ENCODE assay signal across 17 cellular contexts in the genomic region with DNA sequence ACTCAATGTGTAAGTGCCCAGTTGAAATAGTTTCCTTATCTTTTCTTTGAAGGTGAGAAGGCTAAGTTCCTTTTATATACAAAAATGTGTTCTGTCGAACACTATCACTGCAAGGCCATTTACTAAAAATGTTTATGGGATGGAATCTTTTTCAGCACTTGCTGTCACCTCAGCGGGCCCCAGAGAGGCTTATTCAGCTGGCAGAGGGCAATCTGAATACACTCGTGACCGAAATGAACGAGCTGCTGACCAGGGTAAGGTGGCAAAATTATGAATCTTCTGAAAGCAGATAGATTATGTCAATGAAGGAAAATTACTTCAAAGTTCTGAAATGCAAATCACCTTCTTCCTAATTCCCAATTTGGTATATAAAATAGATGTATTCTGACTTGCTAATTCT.
DNase-seq lines count a peak whose midpoint lies in the region; ATAC-seq and TF ChIP-seq lines count a peak whose summit lies in the region.
"Had no signal": no experiment of that assay in that cellular context is flagged by ENCODE, and none has a peak within 500 bp of the region (broad histone marks: within the 10 kb centered on the region; RNA-seq: fewer than 3 reads in every experiment).

No MANE protein-coding gene starts in this region.

- no peak overlapping the region for H3K14ac ChIP-seq in mesenchymal stem cell (ENCODE audit: low read length in 2 of 2)

- H2BK5ac ChIP-seq in mesenchymal stem cell (ENCODE audit: low read depth, low read length, poor library complexity, severe bottlenecking) = no peak overlapping the region

- no TSS peak for BruUV-seq in OCI-LY7 (replicated peaks; lab: Mats Ljungman, UMichigan)

- H3K79me1 ChIP-seq in mesenchymal stem cell (replicated peaks; ENCODE audit: low read length, poor library complexity, severe bottlenecking) = no peaks in the 10 kb centered on the region

- H3K36me3 ChIP-seq in ACC112 (ENCODE audit: insufficient read depth, low read length) (no peaks in the 10 kb centered on the region), OCI-LY7 (ENCODE audit: insufficient read depth, low read length) (no peaks in the 10 kb centered on the region), fibroblast of lung (ENCODE audit: control insufficient read depth, insufficient read depth, low read length) (no peaks in the 10 kb centered on the region), mesenchymal stem cell (ENCODE audit: control insufficient read depth in 1 of 2, insufficient read depth in 2 of 2, low read depth in 1 of 2, low read length in 2 of 2) (peaks cover 0 to 4% of the 10 kb centered on the region in 2 experiments)
- H3K36me3 ChIP-seq: adrenal gland, brain microvascular endothelial cell, ovary, upper lobe of right lung had no signal

- 82% methylated on average over 4 of the region's 5 CpGs for WGBS in mesenchymal stem cell

- H3K4me3 ChIP-seq in ACC112 (ENCODE audit: low read depth, low read length) = peak overlapping the region; percentile 67
- H3K4me3 ChIP-seq in OCI-LY7 (ENCODE audit: low read depth, low read length, poor library complexity, severe bottlenecking) = no peak overlapping the region
- no peak overlapping the region for H3K4me3 ChIP-seq in fibroblast of lung (replicated peaks in 1 of 4; ENCODE audit: control extremely low read depth in 1 of 4, insufficient read depth in 1 of 4, low read depth in 3 of 4, low read length in 4 of 4)
- no peak overlapping the region for H3K4me3 ChIP-seq in mesenchymal stem cell (ENCODE audit: insufficient read depth in 1 of 2, low read depth in 1 of 2, low read length in 2 of 2)
- H3K4me3 ChIP-seq: adrenal gland, ovary, upper lobe of right lung had no signal

- no peak overlapping the region for H3K4ac ChIP-seq in mesenchymal stem cell (ENCODE audit: low read depth in 1 of 2, low read length in 2 of 2)

- H3K9ac ChIP-seq in fibroblast of lung (ENCODE audit: insufficient read depth, low read length) (no peak overlapping the region), mesenchymal stem cell (ENCODE audit: low read length) (peak overlapping the region; percentile 71)

- TF ChIP-seq CTCF in OCI-LY7 (conservative IDR thresholded peaks at IDR 0.05; ENCODE audit: low read length) = no peak
- no peak for TF ChIP-seq CTCF in fibroblast of lung (conservative IDR thresholded peaks at IDR 0.05 in 1 of 2, IDR thresholded peaks at IDR 0.05 in 1 of 2; ENCODE audit: low read depth in 1 of 2, low read length in 2 of 2)
- no peak for TF ChIP-seq CTCF in progenitor cell of endocrine pancreas (IDR thresholded peaks at IDR 0.05; ENCODE audit: unreplicated experiment)

- no peak overlapping the region for H2BK12ac ChIP-seq in mesenchymal stem cell (ENCODE audit: low read length in 2 of 2)

- no peak overlapping the region for H3K4me2 ChIP-seq in OCI-LY7 (ENCODE audit: low read length)
- H3K4me2 ChIP-seq in fibroblast of lung (ENCODE audit: extremely low read depth, insufficient read depth, low read length) = peak overlapping the region; percentile 87
- no peak overlapping the region for H3K4me2 ChIP-seq in mesenchymal stem cell (ENCODE audit: low read length, poor library complexity, severe bottlenecking)

- no peaks in the 10 kb centered on the region for H3K36me3 Mint-ChIP-seq in progenitor cell of endocrine pancreas (ENCODE audit: insufficient read depth)
- H3K36me3 Mint-ChIP-seq in activated naive CD4-positive, alpha-beta T cell treated with anti-CD3 and anti-CD28 coated beads, Interleukin-2, amount 10 ng/mL, durations not matched to agents 7 days and 5 days = no peaks in the 10 kb centered on the region
- H3K36me3 Mint-ChIP-seq: IgD-negative memory B cell; naive thymus-derived CD8-positive, alpha-beta T cell; stimulated activated memory B cell treated with anti-CD40 and anti-IgM and Interleukin-4, amounts not matched to agents 10 μg/mL and 1 μg/mL and 100 μg/mL, for 72 hours had no signal

- intact Hi-C loops in OCI-LY7 (cut with micrococcal nuclease; ENCODE audit: unreplicated experiment) = loop anchor here (5.0 kb wide), 1 partner anchor 642 kb away; no protein-coding TSS in a partner anchor

- no peaks in the 10 kb centered on the region for H3K9me3 ChIP-seq in OCI-LY7 (ENCODE audit: low read length)
- no peaks in the 10 kb centered on the region for H3K9me3 ChIP-seq in fibroblast of lung (ENCODE audit: control insufficient read depth, insufficient read depth, low read depth, low read length)
- no peaks in the 10 kb centered on the region for H3K9me3 ChIP-seq in mesenchymal stem cell (ENCODE audit: control insufficient read depth, low read length)
- H3K9me3 ChIP-seq: adrenal gland, ovary, upper lobe of right lung had no signal

- H3K4me3 Mint-ChIP-seq in progenitor cell of endocrine pancreas (ENCODE audit: low read depth) = no peak overlapping the region
- H3K4me3 Mint-ChIP-seq in activated naive CD4-positive, alpha-beta T cell treated with anti-CD3 and anti-CD28 coated beads, Interleukin-2, amount 10 ng/mL, durations not matched to agents 7 days and 5 days = no peak overlapping the region
- H3K4me3 Mint-ChIP-seq: IgD-negative memory B cell; stimulated activated memory B cell treated with anti-CD40 and anti-IgM and Interleukin-4, amounts not matched to agents 10 μg/mL and 1 μg/mL and 100 μg/mL, for 72 hours; T-helper 2 cell treated with Interferon-gamma antibody and Interleukin-4, amounts not matched to agents 5 μg/mL and 100 μg/mL, for 36 hours had no signal

- H2AK5ac ChIP-seq in mesenchymal stem cell (ENCODE audit: low read length, severe bottlenecking) = no peak overlapping the region

- CTCF ChIA-PET in OCI-LY7 (lab: Charles Lee; ENCODE audit: unreplicated experiment) = interaction anchor here (0.5 kb wide), 1 partner anchor 132 kb away, joined by 3 read pairs; no protein-coding TSS in a partner anchor
- CTCF ChIA-PET in activated naive CD4-positive, alpha-beta T cell treated with anti-CD3 and anti-CD28 coated beads, Interleukin-2, amount 10 ng/mL, durations not matched to agents 7 days and 5 days (lab: Charles Lee) = interaction anchor here (1.2 kb wide), 2 partner anchors 198 to 209 kb away, joined by 3 to 5 read pairs; no protein-coding TSS in a partner anchor

- H3K27ac Mint-ChIP-seq in progenitor cell of endocrine pancreas = no peak overlapping the region
- no peak overlapping the region for H3K27ac Mint-ChIP-seq in activated naive CD4-positive, alpha-beta T cell treated with anti-CD3 and anti-CD28 coated beads, Interleukin-2, amount 10 ng/mL, durations not matched to agents 7 days and 5 days
- H3K27ac Mint-ChIP-seq: IgD-negative memory B cell; naive thymus-derived CD8-positive, alpha-beta T cell; stimulated activated memory B cell treated with anti-CD40 and anti-IgM and Interleukin-4, amounts not matched to agents 10 μg/mL and 1 μg/mL and 100 μg/mL, for 72 hours; T-helper 2 cell treated with Interferon-gamma antibody and Interleukin-4, amounts not matched to agents 5 μg/mL and 100 μg/mL, for 36 hours had no signal

- H3K79me2 ChIP-seq in ACC112 (ENCODE audit: control insufficient read depth, insufficient read depth, low read length, unreplicated experiment) (no peaks in the 10 kb centered on the region), OCI-LY7 (ENCODE audit: insufficient read depth, low read depth, low read length) (no peaks in the 10 kb centered on the region), fibroblast of lung (ENCODE audit: control insufficient read depth, insufficient read depth, low read length) (no peaks in the 10 kb centered on the region)

- no peaks in the 10 kb centered on the region for H3K27me3 Mint-ChIP-seq in progenitor cell of endocrine pancreas
- no peaks in the 10 kb centered on the region for H3K27me3 Mint-ChIP-seq in activated naive CD4-positive, alpha-beta T cell treated with anti-CD3 and anti-CD28 coated beads, Interleukin-2, amount 10 ng/mL, durations not matched to agents 7 days and 5 days
- H3K27me3 Mint-ChIP-seq: stimulated activated memory B cell treated with anti-CD40 and anti-IgM and Interleukin-4, amounts not matched to agents 10 μg/mL and 1 μg/mL and 100 μg/mL, for 72 hours had no signal

- H4K91ac ChIP-seq in mesenchymal stem cell (ENCODE audit: low read length) = no peak overlapping the region

- H3K27ac ChIP-seq in ACC112 (ENCODE audit: low read depth, low read length) = no peak overlapping the region
- no peak overlapping the region for H3K27ac ChIP-seq in OCI-LY7 (ENCODE audit: low read depth, low read length, poor library complexity, severe bottlenecking)
- H3K27ac ChIP-seq in fibroblast of lung (ENCODE audit: insufficient read depth, low read length) = no peak overlapping the region
- no peak overlapping the region for H3K27ac ChIP-seq in mesenchymal stem cell (ENCODE audit: low read length, poor library complexity, severe bottlenecking)
- H3K27ac ChIP-seq: adrenal gland, brain microvascular endothelial cell, ovary, upper lobe of right lung had no signal

- H2AFZ ChIP-seq in ACC112 (ENCODE audit: low read length, unreplicated experiment) = peak overlapping the region; percentile 6
- peak overlapping the region; percentile 4; the same call in 1 of the 2 replicates for H2AFZ ChIP-seq in OCI-LY7 (ENCODE audit: low read length)
- H2AFZ ChIP-seq in fibroblast of lung (ENCODE audit: low read length) = no peak overlapping the region
- no peak overlapping the region for H2AFZ ChIP-seq in mesenchymal stem cell (ENCODE audit: low read depth, low read length)

- no peaks in the 10 kb centered on the region for H3K27me3 ChIP-seq in ACC112 (ENCODE audit: insufficient read depth, low read length)
- no peaks in the 10 kb centered on the region for H3K27me3 ChIP-seq in fibroblast of lung (ENCODE audit: control insufficient read depth, insufficient read depth, low read length)
- no peaks in the 10 kb centered on the region for H3K27me3 ChIP-seq in mesenchymal stem cell (ENCODE audit: control insufficient read depth in 1 of 2, insufficient read depth in 1 of 2, low read length in 2 of 2)
- H3K27me3 ChIP-seq: adrenal gland, brain microvascular endothelial cell, ovary, upper lobe of right lung had no signal

- no peaks in the 10 kb centered on the region for H3K4me1 Mint-ChIP-seq in progenitor cell of endocrine pancreas (ENCODE audit: low read depth)
- H3K4me1 Mint-ChIP-seq in activated naive CD4-positive, alpha-beta T cell treated with anti-CD3 and anti-CD28 coated beads, Interleukin-2, amount 10 ng/mL, durations not matched to agents 7 days and 5 days = peaks cover 10% of the 10 kb centered on the region
- H3K4me1 Mint-ChIP-seq: stimulated activated memory B cell treated with anti-CD40 and anti-IgM and Interleukin-4, amounts not matched to agents 10 μg/mL and 1 μg/mL and 100 μg/mL, for 72 hours had no signal

- ATAC-seq in GM18502 (IDR thresholded peaks at IDR 0.05; ENCODE audit: poor library complexity, unreplicated experiment) = no peak
- ATAC-seq: naive thymus-derived CD8-positive, alpha-beta T cell; stimulated activated memory B cell treated with anti-CD40 and anti-IgM and Interleukin-4, amounts not matched to agents 10 μg/mL and 1 μg/mL and 100 μg/mL, for 72 hours had no signal

- H3K18ac ChIP-seq in mesenchymal stem cell (ENCODE audit: low read depth in 1 of 2, low read length in 2 of 2) = no peak overlapping the region

- no peak for DNase-seq in OCI-LY7 (ENCODE audit: low spot score)
- no peak for DNase-seq in fibroblast of lung (ENCODE audit: low read depth in 2 of 2)
- DNase-seq in mesenchymal stem cell = no peak
- no peak for DNase-seq in NCI-H146 (lab: John Stamatoyannopoulos, UW)
- DNase-seq in progenitor cell of endocrine pancreas (ENCODE audit: low spot score, unreplicated experiment) = no peak
- no peak for DNase-seq in activated naive CD4-positive, alpha-beta T cell treated with anti-CD3 and anti-CD28 coated beads, Interleukin-2, amount 10 ng/mL, durations not matched to agents 7 days and 5 days
- DNase-seq: DMS153, upper lobe of right lung had no signal

- H3K9me2 ChIP-seq in OCI-LY7 (ENCODE audit: insufficient read depth, low read length) = no peaks in the 10 kb centered on the region

- no peaks in the 10 kb centered on the region for H3K9me3 Mint-ChIP-seq in progenitor cell of endocrine pancreas (ENCODE audit: low read depth)
- H3K9me3 Mint-ChIP-seq in activated naive CD4-positive, alpha-beta T cell treated with anti-CD3 and anti-CD28 coated beads, Interleukin-2, amount 10 ng/mL, durations not matched to agents 7 days and 5 days = no peaks in the 10 kb centered on the region
- H3K9me3 Mint-ChIP-seq: IgD-negative memory B cell; naive thymus-derived CD8-positive, alpha-beta T cell; stimulated activated memory B cell treated with anti-CD40 and anti-IgM and Interleukin-4, amounts not matched to agents 10 μg/mL and 1 μg/mL and 100 μg/mL, for 72 hours; T-helper 2 cell treated with Interferon-gamma antibody and Interleukin-4, amounts not matched to agents 5 μg/mL and 100 μg/mL, for 36 hours had no signal

- no peak overlapping the region for H3K23ac ChIP-seq in mesenchymal stem cell (ENCODE audit: low read length in 2 of 2)

- H2BK15ac ChIP-seq in mesenchymal stem cell (ENCODE audit: low read depth, poor library complexity, severe bottlenecking) = no peak overlapping the region

- no peak overlapping the region for H4K8ac ChIP-seq in mesenchymal stem cell (ENCODE audit: low read length)

- H3K4me1 ChIP-seq in ACC112 (ENCODE audit: control insufficient read depth, insufficient read depth, low read length, unreplicated experiment) (no peaks in the 10 kb centered on the region), OCI-LY7 (ENCODE audit: insufficient read depth, low read length, poor library complexity, severe bottlenecking) (peaks cover 3% of the 10 kb centered on the region), fibroblast of lung (ENCODE audit: control insufficient read depth, extremely low read depth, insufficient read depth, low read length) (no peaks in the 10 kb centered on the region), mesenchymal stem cell (ENCODE audit: control insufficient read depth, insufficient read depth, low read depth, low read length) (no peaks in the 10 kb centered on the region)
- H3K4me1 ChIP-seq: adrenal gland had no signal

- H2BK120ac ChIP-seq in mesenchymal stem cell (ENCODE audit: low read depth, low read length) = no peak overlapping the region

- H4K20me1 ChIP-seq in OCI-LY7 (ENCODE audit: insufficient read depth, low read length) = no peaks in the 10 kb centered on the region
- peaks cover 3% of the 10 kb centered on the region for H4K20me1 ChIP-seq in fibroblast of lung (ENCODE audit: control insufficient read depth, extremely low read depth, insufficient read depth, low read length)

- POLR2A ChIA-PET in OCI-LY7 (lab: Charles Lee) = interaction anchor here (0.7 kb wide), 1 partner anchor 61 kb away, joined by 3 read pairs; no protein-coding TSS in a partner anchor

Comparison
In these comparisons a context has a peak if more than half of its experiments do, and no peak if none do; other contexts are left out.
1. H2AFZ ChIP-seq: peak in ACC112 (single experiment) and OCI-LY7 (single experiment); none in fibroblast of lung (single experiment) and mesenchymal stem cell (single experiment).